ENCODE assay signal across 7 cellular contexts in genomic region chr1:43531906-43532584, GRCh38. TPM values are rescaled to one million over a fixed set of nuclear protein-coding genes. Genes with fewer than 3 reads are reported as not detected.
DNase-seq lines count a peak whose midpoint lies in the region; ATAC-seq and TF ChIP-seq lines count a peak whose summit lies in the region.

No MANE protein-coding gene starts in this region.

- H3K27me3 Mint-ChIP-seq in activated CD4-positive, alpha-beta memory T cell treated with anti-CD3 and anti-CD28 coated beads, Interleukin-2, amount 10 ng/mL, durations not matched to agents 7 days and 5 days: peaks cover 47% of the 10 kb centered on the region
- peaks cover 64% of the 10 kb centered on the region for H3K27me3 Mint-ChIP-seq in stimulated activated memory B cell treated with anti-CD40 and anti-IgM and Interleukin-4, amounts not matched to agents 10 μg/mL and 1 μg/mL and 100 μg/mL, for 72 hours

- peaks cover 2% of the 10 kb centered on the region; the same call in 1 of the 2 replicates for H3K4me1 ChIP-seq in HEK293 (ENCODE audit: control insufficient read depth, insufficient read depth, low read length)

- H3K27ac ChIP-seq in HEK293 (ENCODE audit: extremely low read depth, low read depth, low read length): no peak overlapping the region; the same call in 1 of the 2 replicates

- H3K9me3 ChIP-seq in HEK293 (ENCODE audit: control insufficient read depth, insufficient read depth, low read depth, low read length): no peaks in the 10 kb centered on the region

- H3K36me3 Mint-ChIP-seq in activated CD4-positive, alpha-beta memory T cell treated with anti-CD3 and anti-CD28 coated beads, Interleukin-2, amount 10 ng/mL, durations not matched to agents 7 days and 5 days (ENCODE audit: low read depth): no peaks in the 10 kb centered on the region
- H3K36me3 Mint-ChIP-seq in stimulated activated memory B cell treated with anti-CD40 and anti-IgM and Interleukin-4, amounts not matched to agents 10 μg/mL and 1 μg/mL and 100 μg/mL, for 72 hours: no peaks in the 10 kb centered on the region

- no peak for ATAC-seq in stimulated activated memory B cell treated with anti-CD40 and anti-IgM and Interleukin-4, amounts not matched to agents 10 μg/mL and 1 μg/mL and 100 μg/mL, for 72 hours
- ATAC-seq in GM21423 (IDR thresholded peaks at IDR 0.05; ENCODE audit: unreplicated experiment): no peak

- H3K27ac Mint-ChIP-seq in activated CD4-positive, alpha-beta memory T cell treated with anti-CD3 and anti-CD28 coated beads, Interleukin-2, amount 10 ng/mL, durations not matched to agents 7 days and 5 days: no peak overlapping the region
- peak overlapping the region; percentile 53 for H3K27ac Mint-ChIP-seq in stimulated activated memory B cell treated with anti-CD40 and anti-IgM and Interleukin-4, amounts not matched to agents 10 μg/mL and 1 μg/mL and 100 μg/mL, for 72 hours

- DNase-seq in activated CD4-positive, alpha-beta memory T cell treated with anti-CD3 and anti-CD28 coated beads, Interleukin-2, amount 10 ng/mL, durations not matched to agents 7 days and 5 days: no peak
- no peak for DNase-seq in NCI-H446 treated with DMSO at 0.1 percent for 48 hours (lab: John Stamatoyannopoulos, UW)
- DNase-seq in SHP77 treated with DMSO at 0.1 percent for 48 hours (lab: John Stamatoyannopoulos, UW): no peak

- H3K4me3 ChIP-seq in HEK293 (ENCODE audit: low read depth, low read length) (peak overlapping the region; percentile 60), iPS-11a (ENCODE audit: low read depth, low read length) (peak overlapping the region; percentile 78)

- CTCF ChIA-PET in HEK293 (lab: Yijun Ruan, JAX): interaction anchor here (0.7 to 0.8 kb wide), 2 partner anchors 22 to 117 kb away, joined by 3 to 4 read pairs; no protein-coding TSS in a partner anchor
- CTCF ChIA-PET in activated CD4-positive, alpha-beta memory T cell treated with anti-CD3 and anti-CD28 coated beads, Interleukin-2, amount 10 ng/mL, durations not matched to agents 7 days and 5 days (lab: Charles Lee): no interaction called here

- H3K4me1 Mint-ChIP-seq in activated CD4-positive, alpha-beta memory T cell treated with anti-CD3 and anti-CD28 coated beads, Interleukin-2, amount 10 ng/mL, durations not matched to agents 7 days and 5 days: peaks cover 20% of the 10 kb centered on the region
- peaks cover 15% of the 10 kb centered on the region for H3K4me1 Mint-ChIP-seq in stimulated activated memory B cell treated with anti-CD40 and anti-IgM and Interleukin-4, amounts not matched to agents 10 μg/mL and 1 μg/mL and 100 μg/mL, for 72 hours

- POLR2A ChIA-PET in HEK293 (lab: Yijun Ruan, JAX): interaction anchor here (0.7 to 1.1 kb wide), 2 partner anchors 174 to 326 kb away, joined by 3 read pairs; no protein-coding TSS in a partner anchor
- POLR2A ChIA-PET in activated CD4-positive, alpha-beta memory T cell treated with anti-CD3 and anti-CD28 coated beads, Interleukin-2, amount 10 ng/mL, durations not matched to agents 7 days and 5 days (lab: Charles Lee): no interaction called here

- H3K36me3 ChIP-seq in HEK293 (ENCODE audit: control insufficient read depth in 2 of 2, insufficient read depth in 1 of 2, low read length in 2 of 2): peaks cover 0 to 9% of the 10 kb centered on the region in 2 experiments; a peak in 1 of 3 replicates

- no peak for TF ChIP-seq CTCF in HEK293 (tag by site-specific recombination; IDR thresholded peaks at IDR 0.05)

- H3K4me3 Mint-ChIP-seq in activated CD4-positive, alpha-beta memory T cell treated with anti-CD3 and anti-CD28 coated beads, Interleukin-2, amount 10 ng/mL, durations not matched to agents 7 days and 5 days: peak overlapping the region; percentile 73
- peak overlapping the region; percentile 83 for H3K4me3 Mint-ChIP-seq in stimulated activated memory B cell treated with anti-CD40 and anti-IgM and Interleukin-4, amounts not matched to agents 10 μg/mL and 1 μg/mL and 100 μg/mL, for 72 hours

- no peaks in the 10 kb centered on the region for H3K9me3 Mint-ChIP-seq in activated CD4-positive, alpha-beta memory T cell treated with anti-CD3 and anti-CD28 coated beads, Interleukin-2, amount 10 ng/mL, durations not matched to agents 7 days and 5 days
- H3K9me3 Mint-ChIP-seq in stimulated activated memory B cell treated with anti-CD40 and anti-IgM and Interleukin-4, amounts not matched to agents 10 μg/mL and 1 μg/mL and 100 μg/mL, for 72 hours: no peaks in the 10 kb centered on the region

TF ChIP-seq in HEK293, 187 proteins besides CTCF, POLR2A, EP300 and RAD21 (continues in another document):
- TF ChIP-seq ZNF654 (tag by site-specific recombination; IDR thresholded peaks at IDR 0.05; ENCODE audit: low read depth) (no peak), ZBTB48 (tag by site-specific recombination; IDR thresholded peaks at IDR 0.05) (0 out of 2 replicates have a peak, but pooled peaks have one; percentile 8), ZNF335 (tag by site-specific recombination; conservative IDR thresholded peaks at IDR 0.05) (0 out of 2 replicates have a peak, but pooled peaks have one; percentile 8), ZBTB6 (tag by site-specific recombination; IDR thresholded peaks at IDR 0.05) (peak; percentile 7; the same call in 1 of the 2 replicates), ZBTB10 (tag by site-specific recombination; IDR thresholded peaks at IDR 0.05) (peak; percentile 10; the same call in 1 of the 2 replicates), ZNF366 (tag by site-specific recombination; conservative IDR thresholded peaks at IDR 0.05) (0 out of 2 replicates have a peak, but pooled peaks have one; percentile 14), ZBTB17 (tag by site-specific recombination; IDR thresholded peaks at IDR 0.05) (peak; percentile 60), ZNF112 (tag by site-specific recombination; IDR thresholded peaks at IDR 0.05) (no peak), ZNF600 (tag by site-specific recombination; IDR thresholded peaks at IDR 0.05) (peak; percentile 86), ZNF501 (tag by site-specific recombination; IDR thresholded peaks at IDR 0.05) (no peak), KLF1 (tag by site-specific recombination; IDR thresholded peaks at IDR 0.05) (peak; percentile 5; the same call in 1 of the 2 replicates), GLIS1 (tag by site-specific recombination; IDR thresholded peaks at IDR 0.05) (peak; percentile 66)
- TF ChIP-seq, protein P1, sequence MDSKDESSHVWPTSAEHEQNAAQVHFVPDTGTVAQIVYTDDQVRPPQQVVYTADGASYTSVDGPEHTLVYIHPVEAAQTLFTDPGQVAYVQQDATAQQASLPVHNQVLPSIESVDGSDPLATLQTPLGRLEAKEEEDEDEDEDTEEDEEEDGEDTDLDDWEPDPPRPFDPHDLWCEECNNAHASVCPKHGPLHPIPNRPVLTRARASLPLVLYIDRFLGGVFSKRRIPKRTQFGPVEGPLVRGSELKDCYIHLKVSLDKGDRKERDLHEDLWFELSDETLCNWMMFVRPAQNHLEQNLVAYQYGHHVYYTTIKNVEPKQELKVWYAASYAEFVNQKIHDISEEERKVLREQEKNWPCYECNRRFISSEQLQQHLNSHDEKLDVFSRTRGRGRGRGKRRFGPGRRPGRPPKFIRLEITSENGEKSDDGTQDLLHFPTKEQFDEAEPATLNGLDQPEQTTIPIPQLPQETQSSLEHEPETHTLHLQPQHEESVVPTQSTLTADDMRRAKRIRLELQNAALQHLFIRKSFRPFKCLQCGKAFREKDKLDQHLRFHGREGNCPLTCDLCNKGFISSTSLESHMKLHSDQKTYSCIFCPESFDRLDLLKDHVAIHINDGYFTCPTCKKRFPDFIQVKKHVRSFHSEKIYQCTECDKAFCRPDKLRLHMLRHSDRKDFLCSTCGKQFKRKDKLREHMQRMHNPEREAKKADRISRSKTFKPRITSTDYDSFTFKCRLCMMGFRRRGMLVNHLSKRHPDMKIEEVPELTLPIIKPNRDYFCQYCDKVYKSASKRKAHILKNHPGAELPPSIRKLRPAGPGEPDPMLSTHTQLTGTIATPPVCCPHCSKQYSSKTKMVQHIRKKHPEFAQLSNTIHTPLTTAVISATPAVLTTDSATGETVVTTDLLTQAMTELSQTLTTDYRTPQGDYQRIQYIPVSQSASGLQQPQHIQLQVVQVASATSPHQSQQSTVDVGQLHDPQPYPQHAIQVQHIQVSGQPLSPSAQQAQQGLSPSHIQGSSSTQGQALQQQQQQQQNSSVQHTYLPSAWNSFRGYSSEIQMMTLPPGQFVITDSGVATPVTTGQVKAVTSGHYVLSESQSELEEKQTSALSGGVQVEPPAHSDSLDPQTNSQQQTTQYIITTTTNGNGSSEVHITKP (tag by site-specific recombination; IDR thresholded peaks at IDR 0.05): 0 out of 2 replicates have a peak, but pooled peaks have one; percentile 27

RNA-seq across cellular contexts. Expression of gene PTPRF, which starts 1.4 kb away (rescaled TPM):
- 1 to 10 TPM; 2.1 to 2.4 TPM for total RNA-seq in activated CD4-positive, alpha-beta memory T cell treated with anti-CD3 and anti-CD28 coated beads, Interleukin-2, amount 10 ng/mL, durations not matched to agents 7 days and 5 days
